Comparison of ENCODE assay signal across 9 cellular contexts in genomic region chr14:76863724-76864407, GRCh38. TPM values are rescaled to one million over a fixed set of nuclear protein-coding genes. Genes with fewer than 3 reads are reported as not detected.
DNase-seq lines count a peak whose midpoint lies in the region; ATAC-seq, FAIRE-seq and TF ChIP-seq lines count a peak whose summit lies in the region.
"Had no signal": no experiment of that assay in that cellular context is flagged by ENCODE, and none has a peak within 500 bp of the region (broad histone marks: within the 10 kb centered on the region; RNA-seq: fewer than 3 reads in every experiment).

No MANE protein-coding gene starts in this region.

- H3K27ac ChIP-seq in CD4-positive, CD25-positive, alpha-beta regulatory T cell (ENCODE audit: insufficient read depth, low read length, poor library complexity, severe bottlenecking), result no peak overlapping the region
- H3K27ac ChIP-seq in adrenal gland (peak overlapping the region in 3 of 5 donors; percentile 8 to 81 (median 60)), RWPE1 (no peak overlapping the region)

- 37 to 44% (median 39%) methylated on average over 15 of the region's 15 CpGs for WGBS in adrenal gland, 4 donors

- H3K4me3 ChIP-seq in CD4-positive, CD25-positive, alpha-beta regulatory T cell (ENCODE audit: low read depth, low read length), result no peak overlapping the region
- H3K4me3 ChIP-seq in adrenal gland (no peak overlapping the region), mononuclear cell (ENCODE audit: low read length) (peak overlapping the region; percentile 19)

- H3K9me3 Mint-ChIP-seq in CD4-positive, CD25-positive, alpha-beta regulatory T cell, result peaks cover 0 to 1% (median 0%) of the 10 kb centered on the region in 7 donors

- FAIRE-seq in urothelium cell line (lab: Jason Lieb, UNC), result no peak
- FAIRE-seq: astrocyte had no signal

- H3K9me3 ChIP-seq in CD4-positive, CD25-positive, alpha-beta regulatory T cell (ENCODE audit: control insufficient read depth in 2 of 2, low read length in 2 of 2), result no peaks in the 10 kb centered on the region
- H3K9me3 ChIP-seq in adrenal gland (replicated peaks in 1 of 3) (no peaks in the 10 kb centered on the region), mononuclear cell (ENCODE audit: low read depth, low read length) (no peaks in the 10 kb centered on the region)

- intact Hi-C loops in adrenal gland (cut with DNase I), result no loop called here

- POLR2A ChIA-PET in RWPE1 (lab: Yijun Ruan, JAX; ENCODE audit: low non-redundant PET), result no interaction called here

- TF ChIP-seq POLR2A in adrenal gland (IDR thresholded peaks at IDR 0.05), result no peak

- peaks cover 28% of the 10 kb centered on the region for H3K27me3 Mint-ChIP-seq in CD4-positive, CD25-positive, alpha-beta regulatory T cell

- no peaks in the 10 kb centered on the region for H3K36me3 Mint-ChIP-seq in CD4-positive, CD25-positive, alpha-beta regulatory T cell

- peaks cover 10% of the 10 kb centered on the region for H3K4me1 ChIP-seq in CD4-positive, CD25-positive, alpha-beta regulatory T cell (ENCODE audit: control insufficient read depth, insufficient read depth, low read length, poor library complexity, severe bottlenecking)
- peaks cover 0 to 9% of the 10 kb centered on the region in 2 donors for H3K4me1 ChIP-seq in adrenal gland (replicated peaks in 1 of 2)
- H3K4me1 ChIP-seq in mononuclear cell (ENCODE audit: insufficient read depth, low read length), result peaks cover 52% of the 10 kb centered on the region

- no peak for TF ChIP-seq CTCF in adrenal gland (IDR thresholded peaks at IDR 0.05)
- TF ChIP-seq CTCF in RWPE1 (conservative IDR thresholded peaks at IDR 0.05; ENCODE audit: low read depth), result no peak

- H3K27me3 ChIP-seq in CD4-positive, CD25-positive, alpha-beta regulatory T cell (ENCODE audit: control insufficient read depth, insufficient read depth, low read length), result peaks cover 1% of the 10 kb centered on the region
- H3K27me3 ChIP-seq in adrenal gland (no peaks in the 10 kb centered on the region), mononuclear cell (ENCODE audit: insufficient read depth, low read length) (no peaks in the 10 kb centered on the region)

- CTCF ChIA-PET in RWPE1 (lab: Yijun Ruan, JAX), result interaction anchor here (0.6 to 1.4 kb wide), 2 partner anchors 9 to 841 kb away, joined by 4 read pairs; no protein-coding TSS in a partner anchor

- no peak for DNase-seq in CD4-positive, CD25-positive, alpha-beta regulatory T cell
- DNase-seq in Kasumi-1 (lab: John Stamatoyannopoulos, UW) (peak; percentile 97), adrenal gland (peak in 6 of 7 donors; percentile 48 to 72 (median 56)), urothelium cell line (ENCODE audit: low spot score) (no peak), RWPE1 (ENCODE audit: low spot score) (no peak), T1000 (lab: John Stamatoyannopoulos, UW) (no peak)

- no peak for ATAC-seq in CD4-positive, CD25-positive, alpha-beta regulatory T cell (ENCODE audit: low read depth in 2 of 2)
- ATAC-seq in HG02973 (IDR thresholded peaks at IDR 0.05; ENCODE audit: unreplicated experiment), result no peak

- H3K27ac Mint-ChIP-seq in CD4-positive, CD25-positive, alpha-beta regulatory T cell, result peak overlapping the region in 2 of 3 donors; percentile 51 to 79

- H3K4me1 Mint-ChIP-seq in CD4-positive, CD25-positive, alpha-beta regulatory T cell, result peaks cover 0 to 24% (median 4%) of the 10 kb centered on the region in 4 donors

- no peak overlapping the region for H3K4me3 Mint-ChIP-seq in CD4-positive, CD25-positive, alpha-beta regulatory T cell

- H3K36me3 ChIP-seq in CD4-positive, CD25-positive, alpha-beta regulatory T cell (ENCODE audit: control insufficient read depth, insufficient read depth, low read length), result no peaks in the 10 kb centered on the region
- H3K36me3 ChIP-seq in adrenal gland (replicated peaks in 1 of 2), result no peaks in the 10 kb centered on the region

RNA-seq across cellular contexts. Expression of gene LRRC74A, which starts 37.7 kb away (rescaled TPM):
- total RNA-seq in CD4-positive, CD25-positive, alpha-beta regulatory T cell, result not detected
- polyA plus RNA-seq in CD4-positive, CD25-positive, alpha-beta regulatory T cell, result not detected
- total RNA-seq in adrenal gland (not detected), mononuclear cell (not detected)
- polyA plus RNA-seq in adrenal gland, result not detected
- total RNA-seq: astrocyte had no signal

RNA-seq across cellular contexts. Expression of gene ANGEL1, which starts 51.2 kb away (rescaled TPM):
- 13.0 TPM for total RNA-seq in CD4-positive, CD25-positive, alpha-beta regulatory T cell
- 10 to 100 TPM; 17.2 to 23.4 (median 20.4) TPM for polyA plus RNA-seq in CD4-positive, CD25-positive, alpha-beta regulatory T cell
- total RNA-seq in adrenal gland (10 to 100 TPM; 22.2 to 38.2 (median 32.3) TPM), mononuclear cell (6.7 TPM)
- 10 to 100 TPM; 11.8 to 21.5 (median 18.7) TPM for polyA plus RNA-seq in adrenal gland

Comparison
In these comparisons a context has a peak if more than half of its experiments do, and no peak if none do; other contexts are left out.
1. DNase-seq: peak in Kasumi-1 (2 of 2) and adrenal gland (6 of 7); none in CD4-positive, CD25-positive, alpha-beta regulatory T cell (0 of 3), urothelium cell line (single experiment), RWPE1 (single experiment) and T1000 (single experiment).
2. H3K27ac ChIP-seq: peak in adrenal gland (3 of 5); none in CD4-positive, CD25-positive, alpha-beta regulatory T cell (single experiment) and RWPE1 (single experiment).